Comparison of ENCODE assay signal across 10 cellular contexts in the genomic region with DNA sequence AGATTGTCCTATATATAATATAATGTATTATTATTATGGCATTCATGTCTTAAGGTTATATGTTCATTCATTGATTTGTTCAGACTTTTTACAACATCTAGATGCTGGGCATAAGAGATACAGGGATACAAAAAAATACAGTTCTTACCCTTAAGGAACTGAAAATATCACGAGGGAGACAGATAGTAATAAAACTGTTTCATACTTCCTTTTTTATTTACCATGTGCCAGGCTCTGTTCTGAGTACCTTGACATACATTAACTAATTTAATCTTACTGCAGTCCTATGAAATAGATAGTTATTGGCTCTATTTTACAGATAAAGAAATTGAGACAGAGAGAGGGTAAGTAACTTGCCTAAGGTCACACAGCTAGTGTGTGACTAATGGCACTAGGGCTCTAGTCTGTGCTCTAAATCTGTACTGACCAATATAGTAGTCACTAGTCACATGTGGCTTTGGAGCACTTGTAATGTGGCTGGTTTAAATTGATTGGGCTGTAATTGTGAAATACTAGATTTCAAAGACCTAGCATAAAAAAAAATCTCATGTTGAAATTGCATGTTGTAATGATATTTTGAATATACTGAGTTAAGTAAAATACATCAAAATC. TPM values are rescaled to one million over a fixed set of nuclear protein-coding genes. Genes with fewer than 3 reads are reported as not detected.
DNase-seq lines count a peak whose midpoint lies in the region; ATAC-seq and TF ChIP-seq lines count a peak whose summit lies in the region.
"Had no signal": no experiment of that assay in that cellular context is flagged by ENCODE, and none has a peak within 500 bp of the region (broad histone marks: within the 10 kb centered on the region; RNA-seq: fewer than 3 reads in every experiment).

No MANE protein-coding gene starts in this region.

- TF ChIP-seq CTCF in gastroesophageal sphincter (IDR thresholded peaks at IDR 0.05) (no peak), WERI-Rb-1 (IDR thresholded peaks at IDR 0.05; ENCODE audit: low read depth, low read length) (no peak)

- no peak for TF ChIP-seq POLR2A in gastroesophageal sphincter (IDR thresholded peaks at IDR 0.05)

- H3K4me3 ChIP-seq in gastroesophageal sphincter (no peak overlapping the region), WERI-Rb-1 (ENCODE audit: low read depth, low read length) (no peak overlapping the region)
- H3K4me3 ChIP-seq: coronary artery had no signal

- DNase-seq in NCI-H2107 treated with DMSO at 0.1 percent for 48 hours (lab: John Stamatoyannopoulos, UW; ENCODE audit: unreplicated experiment) (no peak), WERI-Rb-1 (no peak), inferior parietal cortex (ENCODE audit: extremely low spot score) (no peak)
- DNase-seq in activated CD4-positive, alpha-beta T cell treated with anti-CD3 and anti-CD28 coated beads, Interleukin-2, amount 50 U/mL, for 48 hours, result no peak
- DNase-seq: NCI-H2107 had no signal

- no peak for TF ChIP-seq EP300 in gastroesophageal sphincter (IDR thresholded peaks at IDR 0.05)

- peaks cover 3 to 16% (median 8%) of the 10 kb centered on the region in 3 donors for H3K4me1 ChIP-seq in gastroesophageal sphincter

- H3K36me3 ChIP-seq in gastroesophageal sphincter, result peaks cover 0 to 32% of the 10 kb centered on the region in 2 donors
- peaks cover 10% of the 10 kb centered on the region for H3K36me3 ChIP-seq in WERI-Rb-1

- no peaks in the 10 kb centered on the region for H3K9me3 ChIP-seq in gastroesophageal sphincter
- no peaks in the 10 kb centered on the region for H3K9me3 ChIP-seq in WERI-Rb-1 (ENCODE audit: severe bottlenecking)

- peak; percentile 80 for ATAC-seq in GM18517 (IDR thresholded peaks at IDR 0.05; ENCODE audit: unreplicated experiment)
- peak; percentile 75 for ATAC-seq in GM21723 (IDR thresholded peaks at IDR 0.05; ENCODE audit: unreplicated experiment)
- peak; percentile 50 for ATAC-seq in HG03520 (IDR thresholded peaks at IDR 0.05; ENCODE audit: unreplicated experiment)
- ATAC-seq in gastroesophageal sphincter, result peak; percentile 79

- H3K27me3 ChIP-seq in gastroesophageal sphincter (no peaks in the 10 kb centered on the region), WERI-Rb-1 (ENCODE audit: insufficient read depth, low read depth, severe bottlenecking) (no peaks in the 10 kb centered on the region)

- WGBS in gastroesophageal sphincter (ENCODE audit: low coverage in 1 of 2), 2 donors, result 64 to 83% methylated on average over 1 of the region's 1 CpG

- H3K27ac ChIP-seq in gastroesophageal sphincter (no peak overlapping the region), WERI-Rb-1 (no peak overlapping the region)
- H3K27ac ChIP-seq: coronary artery had no signal

RNA-seq across cellular contexts. Expression of gene TRIM44, which starts 21.3 kb away (rescaled TPM):
- 10 to 100 TPM; 35.6 to 70.6 (median 43.2) TPM for total RNA-seq in gastroesophageal sphincter
